20 cellular contexts compared by ENCODE assay signal in genomic region chr10:5555031-5555510, GRCh38. TPM values are rescaled to one million over a fixed set of nuclear protein-coding genes. Genes with fewer than 3 reads are reported as not detected.
DNase-seq lines count a peak whose midpoint lies in the region; ATAC-seq, FAIRE-seq and TF ChIP-seq lines count a peak whose summit lies in the region.
"Had no signal": no experiment of that assay in that cellular context is flagged by ENCODE, and none has a peak within 500 bp of the region (broad histone marks: within the 10 kb centered on the region; RNA-seq: fewer than 3 reads in every experiment).

No MANE protein-coding gene starts in this region.

- no peak for DNase-seq in RWPE2 (ENCODE audit: low spot score)
- no peak for DNase-seq in left ventricle myocardium superior
- DNase-seq in prostate gland (ENCODE audit: low spot score), result no peak
- no peak for DNase-seq in H54 (ENCODE audit: insufficient read length, low spot score)
- DNase-seq in D721Med (ENCODE audit: insufficient read length, low spot score), result no peak
- DNase-seq in stimulated activated CD4-positive, alpha-beta T cell treated with anti-CD3 and anti-CD28 coated beads, Interleukin-15, amount 100 ng/mL, for 24 hours, result no peak
- no peak for DNase-seq in middle frontal gyrus (ENCODE audit: extremely low spot score, low spot score)
- DNase-seq: activated CD4-positive, alpha-beta T cell treated with anti-CD3 and anti-CD28 coated beads, Interleukin-2, amount 10 ng/mL, durations not matched to agents 24 days and 14 days; activated naive CD4-positive, alpha-beta T cell treated with Interleukin-2 at 50 U/mL for 16 hours; CD8-positive, alpha-beta T cell; cortex of kidney; DND-41; NCI-H1930; NCI-H446 treated with DMSO at 0.1 percent for 48 hours; SW 1271 had no signal

- intact Hi-C loops in left ventricle myocardium superior (cut with micrococcal nuclease), result no loop called here
- intact Hi-C loops in prostate gland (cut with DNase I), result loop anchor here (5.0 to 10.0 kb wide), 2 partner anchors 60 to 108 kb away; no protein-coding TSS in a partner anchor

- no peak overlapping the region for H3K4me3 ChIP-seq in RWPE2 (ENCODE audit: severe bottlenecking)
- no peak overlapping the region for H3K4me3 ChIP-seq in prostate gland

- H3K4me1 ChIP-seq in RWPE2 (ENCODE audit: insufficient read depth, poor library complexity, severe bottlenecking), result peaks cover 38% of the 10 kb centered on the region
- H3K4me1 ChIP-seq in prostate gland (replicated peaks), result peaks cover 34% of the 10 kb centered on the region

- peak overlapping the region; percentile 96 for H3K27ac ChIP-seq in 22Rv1
- peak overlapping the region; percentile 99 for H3K27ac ChIP-seq in RWPE2 (ENCODE audit: poor library complexity, severe bottlenecking)
- peak overlapping the region; percentile 43 to 81 for H3K27ac ChIP-seq in prostate gland

- H3K9me3 ChIP-seq in RWPE2 (ENCODE audit: severe bottlenecking) (no peaks in the 10 kb centered on the region), prostate gland (no peaks in the 10 kb centered on the region)

- WGBS in prostate gland, result 62% methylated on average over 18 of the region's 18 CpGs

- ATAC-seq in RWPE2 (ENCODE audit: low read depth) (no peak), left ventricle myocardium superior (peak; percentile 24)
- ATAC-seq: CD8-positive, alpha-beta T cell; foreskin keratinocyte had no signal

- H3K36me3 ChIP-seq in RWPE2 (ENCODE audit: low read depth), result no peaks in the 10 kb centered on the region
- no peaks in the 10 kb centered on the region for H3K36me3 ChIP-seq in prostate gland

- TF ChIP-seq POLR2A in prostate gland (IDR thresholded peaks at IDR 0.05), result no peak
- no peak for TF ChIP-seq POLR2A in H54 (IDR thresholded peaks at IDR 0.05; ENCODE audit: low read depth, low read length)

- TF ChIP-seq CTCF in 22Rv1 (IDR thresholded peaks at IDR 0.05) (no peak), RWPE2 (IDR thresholded peaks at IDR 0.05; ENCODE audit: poor library complexity, severe bottlenecking) (no peak), prostate gland (IDR thresholded peaks at IDR 0.05) (no peak), D721Med (IDR thresholded peaks at IDR 0.05; ENCODE audit: insufficient read depth, missing control alignments) (no peak)

- H3K27me3 ChIP-seq in RWPE2 (ENCODE audit: insufficient read depth, poor library complexity, severe bottlenecking), result no peaks in the 10 kb centered on the region
- H3K27me3 ChIP-seq in prostate gland (replicated peaks; ENCODE audit: insufficient read depth), result no peaks in the 10 kb centered on the region
- H3K27me3 ChIP-seq: foreskin keratinocyte had no signal

- FAIRE-seq in H54 (lab: Jason Lieb, UNC) (no peak), D721Med (lab: Jason Lieb, UNC) (no peak)

RNA-seq across cellular contexts. Expression of gene CALML3, which starts 30.3 kb away (rescaled TPM):
- total RNA-seq in left ventricle myocardium superior (not detected), prostate gland (1 to 10 TPM; 1.6 to 8.0 TPM)
- total RNA-seq: activated CD4-positive, alpha-beta T cell treated with anti-CD3 and anti-CD28 coated beads, Interleukin-2, amount 10 ng/mL, durations not matched to agents 24 days and 14 days; CD8-positive, alpha-beta T cell; H4; left lobe of liver; myocyte had no signal

RNA-seq across cellular contexts. Expression of gene CALML5, which starts 55.7 kb away (rescaled TPM):
- not detected for total RNA-seq in left ventricle myocardium superior
- total RNA-seq in prostate gland, result 10 to 100 TPM in 1 of 2 donors, under 1 TPM in 1; 0.46 to 10.5 TPM
- total RNA-seq: activated CD4-positive, alpha-beta T cell treated with anti-CD3 and anti-CD28 coated beads, Interleukin-2, amount 10 ng/mL, durations not matched to agents 24 days and 14 days; CD8-positive, alpha-beta T cell; H4; left lobe of liver; myocyte had no signal
